ENCODE assay signal across 8 cellular contexts in the genomic region with DNA sequence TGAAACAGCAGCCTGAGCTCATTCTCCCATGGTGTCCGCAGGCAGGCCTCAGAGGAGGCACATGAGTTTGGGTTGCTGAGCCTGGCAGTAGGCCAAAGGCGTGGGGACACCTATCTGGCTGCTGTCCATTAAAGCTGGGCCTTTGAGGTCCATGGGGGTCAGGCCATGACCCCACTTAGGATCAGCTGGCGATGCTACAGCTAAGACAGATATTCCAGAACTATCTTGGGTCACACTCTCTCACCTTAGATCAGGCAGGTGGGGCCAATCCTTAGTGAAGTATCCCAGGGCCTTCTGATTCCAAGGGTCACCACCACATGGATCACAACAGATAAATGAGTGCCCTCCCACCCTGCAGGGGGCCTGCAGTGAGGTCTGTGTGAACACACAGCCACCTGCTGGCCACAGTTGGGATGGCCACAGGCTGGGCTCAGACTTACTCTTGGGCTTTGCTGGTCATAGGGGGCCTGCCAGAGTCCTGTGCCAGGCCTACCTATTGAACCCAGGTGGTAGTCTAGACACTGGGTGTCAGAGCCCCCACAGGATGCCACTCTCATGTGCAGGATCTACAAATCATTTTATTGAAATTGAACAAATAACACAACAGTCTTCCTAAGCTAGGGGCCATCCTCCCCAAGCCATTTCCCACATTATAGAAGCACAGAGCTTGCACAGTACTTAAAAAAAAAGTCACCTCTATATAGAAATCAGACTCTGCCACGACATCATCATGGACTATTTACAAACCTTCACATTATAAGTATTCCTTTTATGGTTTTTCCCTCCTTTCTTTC. TPM values are rescaled to one million over a fixed set of nuclear protein-coding genes. Genes with fewer than 3 reads are reported as not detected.
A peak's percentile ranks its signal among the peaks of the same experiment; 100 is the strongest.
DNase-seq lines count a peak whose midpoint lies in the region; ATAC-seq and TF ChIP-seq lines count a peak whose summit lies in the region.

No MANE protein-coding gene starts in this region.

- DNase-seq in NCI-H2081 (lab: John Stamatoyannopoulos, UW) (peak; percentile 65 to 74), NCI-H2081 treated with DMSO at 0.1 percent for 48 hours (lab: John Stamatoyannopoulos, UW) (no peak), NCI-H460 (ENCODE audit: extremely low read depth, low read depth) (peak; percentile 54), lung (ENCODE audit: low spot score) (no peak), DMS153 (lab: John Stamatoyannopoulos, UW) (no peak)
- DNase-seq in activated CD4-positive, alpha-beta T cell treated with anti-CD3 and anti-CD28 coated beads, Interleukin-2, amount 10 ng/mL, durations not matched to agents 7 days and 5 days = peak; percentile 67
- DNase-seq in stimulated activated effector memory CD8-positive, alpha-beta T cell treated with anti-CD3 and anti-CD28 coated beads, Interleukin-12 subunit alpha, Interleukin-12 subunit beta, amount 100 ng/mL, for 72 hours (ENCODE audit: low spot score in 2 of 2) = peak; percentile 52 to 82

- H3K36me3 Mint-ChIP-seq in activated CD4-positive, alpha-beta T cell treated with anti-CD3 and anti-CD28 coated beads, Interleukin-2, amount 10 ng/mL, durations not matched to agents 7 days and 5 days (ENCODE audit: low read depth) = peaks cover 4% of the 10 kb centered on the region
- peaks cover 47% of the 10 kb centered on the region for H3K36me3 Mint-ChIP-seq in dendritic cell treated with granulocyte-macrophage colony-stimulating factor and Interleukin-4, amounts not matched to agents 40 ng/mL and 50 ng/mL, for 4 days (ENCODE audit: low read depth)
- H3K36me3 Mint-ChIP-seq in stimulated activated effector memory CD8-positive, alpha-beta T cell treated with anti-CD3 and anti-CD28 coated beads, Interleukin-12 subunit alpha, Interleukin-12 subunit beta, amount 100 ng/mL, for 72 hours = peaks cover 41% of the 10 kb centered on the region

- H3K36me3 ChIP-seq in lung (ENCODE audit: control insufficient read depth in 2 of 2, insufficient read depth in 2 of 2, low read length in 2 of 2) = peaks cover 4 to 15% of the 10 kb centered on the region in 2 donors

- H3K4me3 Mint-ChIP-seq in activated CD4-positive, alpha-beta T cell treated with anti-CD3 and anti-CD28 coated beads, Interleukin-2, amount 10 ng/mL, durations not matched to agents 7 days and 5 days = no peak overlapping the region
- H3K4me3 Mint-ChIP-seq in dendritic cell treated with granulocyte-macrophage colony-stimulating factor and Interleukin-4, amounts not matched to agents 40 ng/mL and 50 ng/mL, for 4 days = no peak overlapping the region
- H3K4me3 Mint-ChIP-seq in stimulated activated effector memory CD8-positive, alpha-beta T cell treated with anti-CD3 and anti-CD28 coated beads, Interleukin-12 subunit alpha, Interleukin-12 subunit beta, amount 100 ng/mL, for 72 hours = no peak overlapping the region

- 42 to 56% methylated on average over 4 of the region's 4 CpGs for WGBS in lung, 2 donors

- CTCF ChIA-PET in activated CD4-positive, alpha-beta T cell treated with anti-CD3 and anti-CD28 coated beads, Interleukin-2, amount 10 ng/mL, durations not matched to agents 7 days and 5 days (lab: Charles Lee) = interaction anchor here (0.5 to 4.2 kb wide), 12 partner anchors 9 to 376 kb away, joined by 3 to 52 read pairs (median 4); a partner anchor contains a TSS

- H3K9me3 Mint-ChIP-seq in activated CD4-positive, alpha-beta T cell treated with anti-CD3 and anti-CD28 coated beads, Interleukin-2, amount 10 ng/mL, durations not matched to agents 7 days and 5 days = no peaks in the 10 kb centered on the region
- no peaks in the 10 kb centered on the region for H3K9me3 Mint-ChIP-seq in dendritic cell treated with granulocyte-macrophage colony-stimulating factor and Interleukin-4, amounts not matched to agents 40 ng/mL and 50 ng/mL, for 4 days
- H3K9me3 Mint-ChIP-seq in stimulated activated effector memory CD8-positive, alpha-beta T cell treated with anti-CD3 and anti-CD28 coated beads, Interleukin-12 subunit alpha, Interleukin-12 subunit beta, amount 100 ng/mL, for 72 hours = no peaks in the 10 kb centered on the region

- peaks cover 40% of the 10 kb centered on the region for H3K4me1 Mint-ChIP-seq in activated CD4-positive, alpha-beta T cell treated with anti-CD3 and anti-CD28 coated beads, Interleukin-2, amount 10 ng/mL, durations not matched to agents 7 days and 5 days
- peaks cover 70% of the 10 kb centered on the region for H3K4me1 Mint-ChIP-seq in dendritic cell treated with granulocyte-macrophage colony-stimulating factor and Interleukin-4, amounts not matched to agents 40 ng/mL and 50 ng/mL, for 4 days (ENCODE audit: low read depth)
- H3K4me1 Mint-ChIP-seq in stimulated activated effector memory CD8-positive, alpha-beta T cell treated with anti-CD3 and anti-CD28 coated beads, Interleukin-12 subunit alpha, Interleukin-12 subunit beta, amount 100 ng/mL, for 72 hours = peaks cover 42% of the 10 kb centered on the region

- H3K4me1 ChIP-seq in lung (ENCODE audit: control insufficient read depth in 2 of 2, insufficient read depth in 2 of 2, low read length in 2 of 2) = peaks cover 3 to 25% of the 10 kb centered on the region in 2 donors

- no peak overlapping the region for H3K4me3 ChIP-seq in lung

- H3K27ac Mint-ChIP-seq in activated CD4-positive, alpha-beta T cell treated with anti-CD3 and anti-CD28 coated beads, Interleukin-2, amount 10 ng/mL, durations not matched to agents 7 days and 5 days = peak overlapping the region; percentile 3
- H3K27ac Mint-ChIP-seq in dendritic cell treated with granulocyte-macrophage colony-stimulating factor and Interleukin-4, amounts not matched to agents 40 ng/mL and 50 ng/mL, for 4 days = peak overlapping the region; percentile 97
- H3K27ac Mint-ChIP-seq in stimulated activated effector memory CD8-positive, alpha-beta T cell treated with anti-CD3 and anti-CD28 coated beads, Interleukin-12 subunit alpha, Interleukin-12 subunit beta, amount 100 ng/mL, for 72 hours = peak overlapping the region; percentile 91

- POLR2A ChIA-PET in activated CD4-positive, alpha-beta T cell treated with anti-CD3 and anti-CD28 coated beads, Interleukin-2, amount 10 ng/mL, durations not matched to agents 7 days and 5 days (lab: Charles Lee) = no interaction called here

- no peak for ATAC-seq in lung (ENCODE audit: insufficient read depth, low FRiP score)
- peak; percentile 42 for ATAC-seq in stimulated activated effector memory CD8-positive, alpha-beta T cell treated with anti-CD3 and anti-CD28 coated beads, Interleukin-12 subunit alpha, Interleukin-12 subunit beta, amount 100 ng/mL, for 72 hours

- peak; percentile 69 for TF ChIP-seq CTCF in lung (IDR thresholded peaks at IDR 0.05; ENCODE audit: control extremely low read depth, extremely low read depth)

- H3K27ac ChIP-seq in lung (ENCODE audit: low read depth in 1 of 2, low read length in 1 of 2) = peak overlapping the region; percentile 64 to 94

- H3K27me3 Mint-ChIP-seq in activated CD4-positive, alpha-beta T cell treated with anti-CD3 and anti-CD28 coated beads, Interleukin-2, amount 10 ng/mL, durations not matched to agents 7 days and 5 days = no peaks in the 10 kb centered on the region
- H3K27me3 Mint-ChIP-seq in dendritic cell treated with granulocyte-macrophage colony-stimulating factor and Interleukin-4, amounts not matched to agents 40 ng/mL and 50 ng/mL, for 4 days = no peaks in the 10 kb centered on the region

- no peaks in the 10 kb centered on the region for H3K27me3 ChIP-seq in lung (ENCODE audit: control insufficient read depth, insufficient read depth)

- intact Hi-C loops in dendritic cell treated with granulocyte-macrophage colony-stimulating factor and Interleukin-4, amounts not matched to agents 40 ng/mL and 50 ng/mL, for 4 days (cut with micrococcal nuclease) = loop anchor here (1.0 kb wide), 1 partner anchor 50 kb away; no protein-coding TSS in a partner anchor

- no peaks in the 10 kb centered on the region for H3K9me3 ChIP-seq in lung (ENCODE audit: control insufficient read depth in 2 of 2, insufficient read depth in 1 of 2, low read length in 1 of 2)

RNA-seq across cellular contexts. Expression of a gene that starts 2.0 kb away (rescaled TPM):
- total RNA-seq in NCI-H460 (2014; rRNA removed; shearing (Covaris generic)) = 19.9 and 28.5 TPM in 2 replicates
- 73.3 and 105 TPM in 2 replicates for polyA plus RNA-seq in NCI-H460 (2014; cell fraction: nucleus; rRNA removed)
- total RNA-seq in activated CD4-positive, alpha-beta T cell treated with anti-CD3 and anti-CD28 coated beads, Interleukin-2, amount 10 ng/mL, durations not matched to agents 7 days and 5 days = 1 to 10 TPM; 4.3 to 5.7 TPM
- 100 to 1,000 TPM in 1 of 2 donors, 10 to 100 TPM in 1; 94.3 to 218 TPM for total RNA-seq in lung
- polyA plus RNA-seq in lung = 100 to 1,000 TPM; 193 to 208 TPM

RNA-seq across cellular contexts. Expression of a gene that starts 3.5 kb away (rescaled TPM):
- total RNA-seq in NCI-H460 (2014; rRNA removed; shearing (Covaris generic)) = 15.4 and 17.6 TPM in 2 replicates
- polyA plus RNA-seq in NCI-H460 (2014; cell fraction: nucleus; rRNA removed) = 28.0 and 64.0 TPM in 2 replicates
- total RNA-seq in activated CD4-positive, alpha-beta T cell treated with anti-CD3 and anti-CD28 coated beads, Interleukin-2, amount 10 ng/mL, durations not matched to agents 7 days and 5 days = 10 to 100 TPM; 16.1 to 17.7 TPM
- 10 to 100 TPM; 11.1 to 33.4 TPM for total RNA-seq in lung
- polyA plus RNA-seq in lung = 10 to 100 TPM; 27.6 to 54.5 TPM

RNA-seq across cellular contexts. Expression of a gene that starts 16.1 kb away (rescaled TPM):
- 8.9 and 9.4 TPM in 2 replicates for total RNA-seq in NCI-H460 (2014; rRNA removed; shearing (Covaris generic))
- 47.6 and 50.3 TPM in 2 replicates for polyA plus RNA-seq in NCI-H460 (2014; cell fraction: nucleus; rRNA removed)
- 100 to 1,000 TPM in 1 of 2 experiments, 10 to 100 TPM in 1; 88.3 to 122 TPM for total RNA-seq in activated CD4-positive, alpha-beta T cell treated with anti-CD3 and anti-CD28 coated beads, Interleukin-2, amount 10 ng/mL, durations not matched to agents 7 days and 5 days
- 10 to 100 TPM; 36.3 to 46.0 TPM for total RNA-seq in lung
- polyA plus RNA-seq in lung = 10 to 100 TPM; 38.0 to 59.0 TPM

RNA-seq across cellular contexts. Expression of a gene that starts 21.0 kb away (rescaled TPM):
- total RNA-seq in NCI-H460 (2014; rRNA removed; shearing (Covaris generic)) = 0.30 and 1.1 TPM in 2 replicates
- polyA plus RNA-seq in NCI-H460 (2014; cell fraction: nucleus; rRNA removed) = 1.9 TPM in 1 of 2 replicates, not detected in the other
- 1 to 10 TPM; 3.5 to 3.6 TPM for total RNA-seq in activated CD4-positive, alpha-beta T cell treated with anti-CD3 and anti-CD28 coated beads, Interleukin-2, amount 10 ng/mL, durations not matched to agents 7 days and 5 days
- 100 to 1,000 TPM in 1 of 2 donors, 10 to 100 TPM in 1; 70.8 to 117 TPM for total RNA-seq in lung
- 10 to 100 TPM; 31.4 to 54.1 TPM for polyA plus RNA-seq in lung

RNA-seq across cellular contexts. Expression of a gene that starts 21.2 kb away (rescaled TPM):
- total RNA-seq in NCI-H460 (2014; rRNA removed; shearing (Covaris generic)) = 5.9 and 6.2 TPM in 2 replicates
- 12.0 and 17.1 TPM in 2 replicates for polyA plus RNA-seq in NCI-H460 (2014; cell fraction: nucleus; rRNA removed)
- total RNA-seq in activated CD4-positive, alpha-beta T cell treated with anti-CD3 and anti-CD28 coated beads, Interleukin-2, amount 10 ng/mL, durations not matched to agents 7 days and 5 days = under 1 TPM in 1 of 2 experiments, not detected in 1; 0.07 TPM
- total RNA-seq in lung = 10 to 100 TPM in 1 of 2 donors, 1 to 10 TPM in 1; 1.6 to 51.2 TPM
- polyA plus RNA-seq in lung = 10 to 100 TPM; 24.6 to 27.8 TPM

Comparison
In these comparisons a context has a peak if more than half of its experiments do, and no peak if none do; other contexts are left out.
1. DNase-seq: peak in NCI-H2081 (2 of 2), NCI-H460 (single experiment), activated CD4-positive, alpha-beta T cell treated with anti-CD3 and anti-CD28 coated beads, Interleukin-2, amount 10 ng/mL, durations not matched to agents 7 days and 5 days (single experiment) and stimulated activated effector memory CD8-positive, alpha-beta T cell treated with anti-CD3 and anti-CD28 coated beads, Interleukin-12 subunit alpha, Interleukin-12 subunit beta, amount 100 ng/mL, for 72 hours (2 of 2); none in NCI-H2081 treated with DMSO at 0.1 percent for 48 hours (single experiment), lung (single experiment) and DMS153 (single experiment).
2. H3K27ac Mint-ChIP-seq: peak in every context shown above with its lines; median percentile 97 in dendritic cell treated with granulocyte-macrophage colony-stimulating factor and Interleukin-4, amounts not matched to agents 40 ng/mL and 50 ng/mL, for 4 days; 91 in stimulated activated effector memory CD8-positive, alpha-beta T cell treated with anti-CD3 and anti-CD28 coated beads, Interleukin-12 subunit alpha, Interleukin-12 subunit beta, amount 100 ng/mL, for 72 hours; 3 in activated CD4-positive, alpha-beta T cell treated with anti-CD3 and anti-CD28 coated beads, Interleukin-2, amount 10 ng/mL, durations not matched to agents 7 days and 5 days.